8 cellular contexts compared by ENCODE assay signal in the genomic region with DNA sequence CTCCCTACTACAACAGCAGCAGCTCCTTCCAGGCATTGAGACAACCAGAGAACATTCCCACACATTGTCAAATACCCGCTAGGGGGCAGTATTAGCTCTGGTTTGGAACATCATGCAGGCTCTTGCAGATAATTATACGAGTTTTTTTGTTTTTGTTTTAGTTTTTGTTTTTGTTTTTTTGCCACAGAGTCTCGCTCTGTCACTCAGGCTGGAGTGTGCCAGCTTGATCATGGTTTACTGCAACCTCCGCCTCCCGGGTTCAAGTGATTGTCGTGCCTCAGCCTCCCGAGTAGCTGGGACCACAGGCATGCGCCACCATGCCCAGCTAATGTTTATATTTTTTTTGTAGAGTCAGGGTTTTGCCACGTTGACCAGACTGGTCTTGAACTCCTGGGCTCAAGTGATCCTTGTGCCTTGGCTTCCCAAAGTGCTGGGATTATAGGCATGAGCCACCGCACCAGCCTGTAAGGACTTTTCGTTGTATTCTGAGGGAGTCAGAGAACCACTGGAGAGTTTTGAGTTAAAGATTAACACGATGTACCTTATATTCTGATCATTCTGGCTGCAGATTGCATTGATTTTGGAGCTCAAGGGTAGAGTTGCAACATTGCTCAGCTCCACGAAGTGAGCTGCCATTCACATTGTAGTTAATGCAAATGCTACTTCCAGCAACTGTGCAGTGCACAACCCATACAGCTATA. TPM values are rescaled to one million over a fixed set of nuclear protein-coding genes. Genes with fewer than 3 reads are reported as not detected.
DNase-seq lines count a peak whose midpoint lies in the region; ATAC-seq, FAIRE-seq and TF ChIP-seq lines count a peak whose summit lies in the region.

No MANE protein-coding gene starts in this region.

- no peak overlapping the region for H2AK5ac ChIP-seq in mesendoderm (ENCODE audit: low read length)

- no peak overlapping the region for H4K8ac ChIP-seq in mesendoderm (ENCODE audit: low read depth, low read length)

- no peak for FAIRE-seq in GM12891 (lab: Jason Lieb, UNC)

- POLR2A ChIA-PET in activated CD4-positive, alpha-beta T cell treated with anti-CD3 and anti-CD28 coated beads for 36 hours (lab: Charles Lee) = no interaction called here

- no peak overlapping the region for H3K4me3 Mint-ChIP-seq in activated CD4-positive, alpha-beta T cell treated with anti-CD3 and anti-CD28 coated beads for 36 hours
- no peak overlapping the region for H3K4me3 Mint-ChIP-seq in endodermal cell

- no peak overlapping the region for H2BK15ac ChIP-seq in mesendoderm (replicated peaks; ENCODE audit: low read depth)

- H3K27ac ChIP-seq in endodermal cell (ENCODE audit: low read depth, low read length) (no peak overlapping the region), mesendoderm (ENCODE audit: low read depth, low read length) (no peak overlapping the region)

- H3K36me3 ChIP-seq in endodermal cell (ENCODE audit: control insufficient read depth, insufficient read depth, low read length) (no peaks in the 10 kb centered on the region), mesendoderm (ENCODE audit: control insufficient read depth, insufficient read depth, low read length) (no peaks in the 10 kb centered on the region)

- no peaks in the 10 kb centered on the region for H3K36me3 Mint-ChIP-seq in activated CD4-positive, alpha-beta T cell treated with anti-CD3 and anti-CD28 coated beads for 36 hours (ENCODE audit: low read depth)
- H3K36me3 Mint-ChIP-seq in endodermal cell (ENCODE audit: low read depth) = no peaks in the 10 kb centered on the region

- ATAC-seq in activated CD4-positive, alpha-beta T cell treated with anti-CD3 and anti-CD28 coated beads for 36 hours = peak; percentile 68
- ATAC-seq in stimulated activated naive CD8-positive, alpha-beta T cell treated with anti-CD3 and anti-CD28 coated beads, Interleukin-15, Interleukin-2, amounts not matched to agents 100 U/mL and 50 U/mL, for 24 hours = no peak
- no peak for ATAC-seq in GM21723 (IDR thresholded peaks at IDR 0.05; ENCODE audit: unreplicated experiment)

- H3K9ac ChIP-seq in endodermal cell (ENCODE audit: extremely low read depth, low read length, poor library complexity, severe bottlenecking) = no peak overlapping the region
- H3K9ac ChIP-seq in mesendoderm (ENCODE audit: low read length) = no peak overlapping the region

- no peak overlapping the region for H3K27ac Mint-ChIP-seq in activated CD4-positive, alpha-beta T cell treated with anti-CD3 and anti-CD28 coated beads for 36 hours
- no peak overlapping the region for H3K27ac Mint-ChIP-seq in endodermal cell

- no peak overlapping the region for H2BK120ac ChIP-seq in mesendoderm (ENCODE audit: low read depth, low read length)

- H3K4ac ChIP-seq in mesendoderm (ENCODE audit: low read depth, low read length) = no peak overlapping the region

- H3K4me2 ChIP-seq in mesendoderm (ENCODE audit: low read length) = no peak overlapping the region

- H3K23ac ChIP-seq in mesendoderm (ENCODE audit: low read length) = no peak overlapping the region

- H3K27me3 Mint-ChIP-seq in activated CD4-positive, alpha-beta T cell treated with anti-CD3 and anti-CD28 coated beads for 36 hours = peaks cover 5% of the 10 kb centered on the region
- H3K27me3 Mint-ChIP-seq in endodermal cell (ENCODE audit: insufficient read depth) = peaks cover 5% of the 10 kb centered on the region

- H3K9me3 ChIP-seq in endodermal cell (ENCODE audit: control insufficient read depth, low read length) = no peaks in the 10 kb centered on the region

- no peak overlapping the region for H4K5ac ChIP-seq in mesendoderm (ENCODE audit: low read length)

- no peak for TF ChIP-seq POLR2A in GM12891 (IDR thresholded peaks at IDR 0.05; ENCODE audit: low read depth, low read length)

- H3K18ac ChIP-seq in mesendoderm (ENCODE audit: low read length) = no peak overlapping the region

- no peak overlapping the region for H3K56ac ChIP-seq in mesendoderm (ENCODE audit: low read length)

- H3K9me3 Mint-ChIP-seq in activated CD4-positive, alpha-beta T cell treated with anti-CD3 and anti-CD28 coated beads for 36 hours (ENCODE audit: low read depth) = no peaks in the 10 kb centered on the region
- H3K9me3 Mint-ChIP-seq in endodermal cell = peaks cover 2% of the 10 kb centered on the region

- H2BK5ac ChIP-seq in mesendoderm (ENCODE audit: low read length) = no peak overlapping the region

- intact Hi-C loops in activated CD4-positive, alpha-beta T cell treated with anti-CD3 and anti-CD28 coated beads for 36 hours (cut with DNase I, micrococcal nuclease) = loop anchor here (1.0 kb wide), 2 partner anchors 86 to 152 kb away; no protein-coding TSS in a partner anchor

- H3K4me1 Mint-ChIP-seq in activated CD4-positive, alpha-beta T cell treated with anti-CD3 and anti-CD28 coated beads for 36 hours = no peaks in the 10 kb centered on the region
- H3K4me1 Mint-ChIP-seq in endodermal cell = peaks cover 24% of the 10 kb centered on the region

- H3K27me3 ChIP-seq in endodermal cell (ENCODE audit: control insufficient read depth, insufficient read depth, low read length, poor library complexity, severe bottlenecking) (peaks cover 4% of the 10 kb centered on the region), mesendoderm (ENCODE audit: insufficient read depth, low read length, poor library complexity) (no peaks in the 10 kb centered on the region)

- peak; percentile 94 for TF ChIP-seq CTCF in endodermal cell (conservative IDR thresholded peaks at IDR 0.05)

- CTCF ChIA-PET in activated CD4-positive, alpha-beta T cell treated with anti-CD3 and anti-CD28 coated beads for 36 hours (lab: Charles Lee) = interaction anchor here (0.5 to 3.3 kb wide), 29 partner anchors 10 to 200 kb away, joined by 3 to 35 read pairs (median 3); a partner anchor contains a TSS

- H3K4me3 ChIP-seq in endodermal cell (ENCODE audit: low read length) (no peak overlapping the region), mesendoderm (ENCODE audit: low read length) (no peak overlapping the region)

- H3K79me1 ChIP-seq in mesendoderm (ENCODE audit: low read length) = no peaks in the 10 kb centered on the region

- peak; percentile 86 for DNase-seq in AG08395 (ENCODE audit: low spot score)
- DNase-seq in GM12891 (ENCODE audit: insufficient read length, low spot score) = peak; percentile 37
- peak; percentile 86 for DNase-seq in NCI-H2196 (lab: John Stamatoyannopoulos, UW; ENCODE audit: unreplicated experiment)
- DNase-seq in activated CD4-positive, alpha-beta T cell treated with anti-CD3 and anti-CD28 coated beads for 36 hours = peak; percentile 72
- peak; percentile 91 for DNase-seq in endodermal cell
- peak; percentile 87 for DNase-seq in mesendoderm
- DNase-seq in stimulated activated naive CD8-positive, alpha-beta T cell treated with anti-CD3 and anti-CD28 coated beads, Interleukin-15, Interleukin-2, amounts not matched to agents 100 U/mL and 50 U/mL, for 24 hours = peak; percentile 65

- 63 to 78% methylated on average over 8 to 13 of the region's 13 CpGs for WGBS in endodermal cell (ENCODE audit: insufficient coverage in 1 of 2, insufficient read length in 1 of 2), 2 experiments
- no CpG with 5 or more reads among the region's 13 CpGs for WGBS in mesendoderm (ENCODE audit: extremely low coverage, insufficient coverage, low lambda C conversion rate)

- H3K79me2 ChIP-seq in mesendoderm (ENCODE audit: control insufficient read depth, insufficient read depth, low read length) = no peaks in the 10 kb centered on the region

- H3K4me1 ChIP-seq in endodermal cell (ENCODE audit: control insufficient read depth, insufficient read depth, low read length) (no peaks in the 10 kb centered on the region), mesendoderm (ENCODE audit: control insufficient read depth, low read depth, low read length) (no peaks in the 10 kb centered on the region)

TF ChIP-seq in GM12891, 5 proteins besides CTCF, POLR2A, EP300 and RAD21:
- no peak for TF ChIP-seq POU2F2 (IDR thresholded peaks at IDR 0.05; ENCODE audit: low read depth, low read length)
- TF ChIP-seq POLR2AphosphoS5 (IDR thresholded peaks at IDR 0.05; ENCODE audit: low read depth, low read length) = no peak
- no peak for TF ChIP-seq SPI1 (IDR thresholded peaks at IDR 0.05; ENCODE audit: low read depth, low read length)
- TF ChIP-seq PAX5 (IDR thresholded peaks at IDR 0.05; ENCODE audit: insufficient read depth, low read length, severe bottlenecking) = no peak
- no peak for TF ChIP-seq TAF1 (IDR thresholded peaks at IDR 0.05; ENCODE audit: low read depth, low read length)

RNA-seq across cellular contexts. Expression of a gene that starts 41.7 kb away (rescaled TPM):
- polyA plus RNA-seq in GM12891 (2012; ENCODE audit: low read depth, missing spikeins) = not detected
- total RNA-seq in activated CD4-positive, alpha-beta T cell treated with anti-CD3 and anti-CD28 coated beads for 36 hours = not detected
- not detected for total RNA-seq in endodermal cell
- polyA plus RNA-seq in endodermal cell (2013, experiment 1 of 2) = not detected
- not detected for polyA plus RNA-seq in endodermal cell (2013, experiment 2 of 2)
- not detected for polyA plus RNA-seq in mesendoderm (2013, experiment 1 of 2)
- not detected for polyA plus RNA-seq in mesendoderm (2013, experiment 2 of 2)

RNA-seq across cellular contexts. Expression of a gene that starts 42.2 kb away (rescaled TPM):
- polyA plus RNA-seq in GM12891 (2012; ENCODE audit: low read depth, missing spikeins) = not detected
- total RNA-seq in activated CD4-positive, alpha-beta T cell treated with anti-CD3 and anti-CD28 coated beads for 36 hours = not detected
- total RNA-seq in endodermal cell = not detected
- not detected for polyA plus RNA-seq in endodermal cell (2013, experiment 1 of 2)
- polyA plus RNA-seq in endodermal cell (2013, experiment 2 of 2) = not detected
- polyA plus RNA-seq in mesendoderm (2013, experiment 1 of 2) = not detected
- polyA plus RNA-seq in mesendoderm (2013, experiment 2 of 2) = not detected

Comparison
In these comparisons a context has a peak if more than half of its experiments do, and no peak if none do; other contexts are left out.
1. DNase-seq: peak in every context shown above with its lines; median percentile 91 in endodermal cell; 87 in mesendoderm; 86 in AG08395; 86 in NCI-H2196; 72 in activated CD4-positive, alpha-beta T cell treated with anti-CD3 and anti-CD28 coated beads for 36 hours; 65 in stimulated activated naive CD8-positive, alpha-beta T cell treated with anti-CD3 and anti-CD28 coated beads, Interleukin-15, Interleukin-2, amounts not matched to agents 100 U/mL and 50 U/mL, for 24 hours; 37 in GM12891.